In genomic region chr4:71270901-71271300, GRCh38 we compare ENCODE assay signal across 8 cellular contexts.
DNase-seq lines count a peak whose midpoint lies in the region; ATAC-seq and TF ChIP-seq lines count a peak whose summit lies in the region.

No MANE protein-coding gene starts in this region.

- TF ChIP-seq CTCF in AG04449 (IDR thresholded peaks at IDR 0.05; ENCODE audit: insufficient read depth, low read length, missing control alignments), result peak; percentile 40

- ATAC-seq in HG02981 (IDR thresholded peaks at IDR 0.05; ENCODE audit: unreplicated experiment) (peak; percentile 45), left colon (peak; percentile 70), HG03025 (IDR thresholded peaks at IDR 0.05; ENCODE audit: low FRiP score, unreplicated experiment) (no peak), HG02970 (IDR thresholded peaks at IDR 0.05; ENCODE audit: low FRiP score, unreplicated experiment) (no peak)

- POLR2A ChIA-PET in AG04449 (lab: Yijun Ruan, JAX), result no interaction called here

- CTCF ChIA-PET in AG04449 (lab: Yijun Ruan, JAX), result interaction anchor here (0.7 to 6.3 kb wide), 17 partner anchors 9 to 1033 kb away, joined by 3 to 44 read pairs (median 5); no protein-coding TSS in a partner anchor

- H3K4me3 ChIP-seq in AG04449 (ENCODE audit: low read depth, low read length), result no peak overlapping the region

- DNase-seq in AG04449 (ENCODE audit: low read depth, low spot score) (no peak), ELF-1 (ENCODE audit: low read depth, low spot score) (peak; percentile 11), UCSD-AML1 (lab: John Stamatoyannopoulos, UW; ENCODE audit: unreplicated experiment) (peak; percentile 34), left colon (peak in 1 of 2 donors; percentile 34), SKM-1 (lab: John Stamatoyannopoulos, UW; ENCODE audit: unreplicated experiment) (no peak)

- intact Hi-C loops in left colon (cut with DNase I, micrococcal nuclease), result no loop called here

Comparison
In these comparisons a context has a peak if more than half of its experiments do, and no peak if none do; other contexts are left out.
1. DNase-seq: peak in ELF-1 (single experiment) and UCSD-AML1 (single experiment); none in AG04449 (single experiment) and SKM-1 (single experiment).
2. ATAC-seq: peak in HG02981 (single experiment) and left colon (single experiment); none in HG03025 (single experiment) and HG02970 (single experiment).